In the genomic region with DNA sequence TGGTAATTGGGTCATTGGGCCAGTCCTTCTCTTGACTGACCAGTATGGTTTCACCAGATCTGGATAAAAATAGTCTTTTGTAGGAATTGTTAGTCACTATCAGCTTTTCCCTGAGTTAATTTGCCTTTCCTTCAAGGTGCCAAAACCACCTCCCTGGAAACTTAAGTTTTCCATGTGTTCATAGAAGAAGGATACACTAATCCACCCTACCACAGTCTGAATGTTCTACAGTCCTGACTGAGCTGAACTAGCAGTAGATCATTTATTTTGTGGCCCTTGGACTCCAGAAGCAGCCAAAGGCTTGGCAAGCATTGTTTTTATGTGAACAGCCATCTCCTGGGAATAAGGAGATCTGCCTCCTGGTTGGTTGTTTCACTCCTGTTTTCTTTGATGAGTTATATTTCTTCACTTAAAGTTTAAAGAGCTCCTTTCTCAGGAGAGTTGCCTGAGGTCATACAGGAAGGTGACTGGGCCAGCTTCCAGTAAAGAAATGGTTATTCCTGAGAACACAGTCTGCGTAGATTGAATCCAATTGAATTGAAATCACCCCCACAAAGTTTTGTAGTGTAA, we compare ENCODE assay signal across 17 cellular contexts.
DNase-seq lines count a peak whose midpoint lies in the region; TF ChIP-seq lines count a peak whose summit lies in the region.
"Had no signal": no experiment of that assay in that cellular context is flagged by ENCODE, and none has a peak within 500 bp of the region (broad histone marks: within the 10 kb centered on the region; RNA-seq: fewer than 3 reads in every experiment).

No MANE protein-coding gene starts in this region.

- DNase-seq in AG10803 (ENCODE audit: low read depth) (peak; percentile 64), astrocyte of the hippocampus (ENCODE audit: low read depth, low spot score) (peak; percentile 56), fibroblast of pulmonary artery (ENCODE audit: low read depth) (peak; percentile 3), testis (no peak), foreskin fibroblast (no peak), ureter (ENCODE audit: low spot score) (no peak), Ammon's horn (ENCODE audit: low spot score) (no peak)
- DNase-seq: AML-193, COR-L47, DMS 273 treated with DMSO at 0.1 percent for 48 hours, KBM-7, NCI-H1417, NCI-H1930, NCI-H2171, NCI-H526, PC-9 had no signal

- TF ChIP-seq POLR2A in testis (IDR thresholded peaks at IDR 0.05): no peak

- TF ChIP-seq CTCF in AG10803 (conservative IDR thresholded peaks at IDR 0.05; ENCODE audit: low read length) (no peak), fibroblast of pulmonary artery (IDR thresholded peaks at IDR 0.05; ENCODE audit: low read length, missing control alignments) (no peak), testis (IDR thresholded peaks at IDR 0.05) (no peak), foreskin fibroblast (IDR thresholded peaks at IDR 0.05; ENCODE audit: low read depth, low read length) (no peak)

- intact Hi-C loops in testis (cut with DNase I; ENCODE audit: low total_unique reads): no loop called here

- H3K27ac ChIP-seq in testis: peak overlapping the region; percentile 57 to 60
- H3K27ac ChIP-seq: PC-9, SJSA1 had no signal

- H3K36me3 ChIP-seq in testis (ENCODE audit: low read depth, missing control alignments): no peaks in the 10 kb centered on the region
- H3K36me3 ChIP-seq: SJSA1 had no signal

- no peaks in the 10 kb centered on the region for H3K27me3 ChIP-seq in testis
- H3K27me3 ChIP-seq: SJSA1 had no signal

- H3K4me3 ChIP-seq in AG10803 (ENCODE audit: low read length) (no peak overlapping the region), fibroblast of pulmonary artery (replicated peaks; ENCODE audit: low read depth, low read length) (no peak overlapping the region), testis (no peak overlapping the region), foreskin fibroblast (ENCODE audit: low read depth in 1 of 2, low read length in 2 of 2) (no peak overlapping the region)
- H3K4me3 ChIP-seq: PC-9, SJSA1 had no signal

- H3K9me3 ChIP-seq in testis: no peaks in the 10 kb centered on the region
- H3K9me3 ChIP-seq: SJSA1 had no signal

- 52 to 86% methylated on average over 1 of the region's 1 CpG for WGBS in testis, 2 donors

- H3K4me1 ChIP-seq in testis: peaks cover 6% of the 10 kb centered on the region
- H3K4me1 ChIP-seq: SJSA1 had no signal

Comparison
In these comparisons a context has a peak if more than half of its experiments do, and no peak if none do; other contexts are left out.
1. DNase-seq: peak in AG10803 (single experiment), astrocyte of the hippocampus (single experiment) and fibroblast of pulmonary artery (single experiment); none in testis (single experiment), foreskin fibroblast (0 of 2), ureter (single experiment) and Ammon's horn (single experiment).